25 cellular contexts compared by ENCODE assay signal in the genomic region with DNA sequence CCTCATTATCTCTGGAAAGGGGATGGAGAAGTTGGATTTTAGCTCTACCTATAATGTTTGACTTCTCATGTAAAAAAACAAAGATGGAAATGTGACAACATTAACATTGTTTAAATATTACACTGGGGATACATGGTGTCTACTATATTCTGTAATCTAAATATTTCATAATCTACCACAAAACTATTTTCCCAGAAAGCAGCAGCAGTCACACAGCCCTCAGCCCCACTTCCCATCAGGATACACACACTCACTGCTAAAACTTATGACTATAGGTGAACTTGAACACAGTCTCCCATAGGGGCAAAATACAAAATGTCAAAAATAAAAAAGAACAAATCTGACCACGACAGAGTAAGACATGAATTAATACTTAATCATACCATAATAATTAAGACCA.
DNase-seq lines count a peak whose midpoint lies in the region; ATAC-seq and TF ChIP-seq lines count a peak whose summit lies in the region.
"Had no signal": no experiment of that assay in that cellular context is flagged by ENCODE, and none has a peak within 500 bp of the region (broad histone marks: within the 10 kb centered on the region; RNA-seq: fewer than 3 reads in every experiment).

No MANE protein-coding gene starts in this region.

- dilution Hi-C loops in IMR-90 (cut with HindIII; ENCODE audit: low sequenced_read_pairs, unreplicated experiment), result no loop called here

- no peak overlapping the region for H2AK9ac ChIP-seq in IMR-90 (replicated peaks; ENCODE audit: low read depth, low read length, poor library complexity)

- no peaks in the 10 kb centered on the region for H3K9me3 ChIP-seq in CD4-positive, alpha-beta memory T cell (ENCODE audit: control insufficient read depth in 1 of 2, low read length in 2 of 2)
- H3K9me3 ChIP-seq in IMR-90 (ENCODE audit: control insufficient read depth, insufficient read depth, low read length), result no peaks in the 10 kb centered on the region
- H3K9me3 ChIP-seq in right lobe of liver, result no peaks in the 10 kb centered on the region
- H3K9me3 ChIP-seq: prostate gland, tibial nerve had no signal

- in situ Hi-C loops in IMR-90 (cut with MboI; ENCODE audit: low sequenced_read_pairs), result no loop called here

- TF ChIP-seq RAD21 in IMR-90 (IDR thresholded peaks at IDR 0.05; ENCODE audit: low read length), result no peak

- no peak overlapping the region for H2BK5ac ChIP-seq in IMR-90 (ENCODE audit: low read depth, low read length, poor library complexity, severe bottlenecking)

- H4K20me1 ChIP-seq in IMR-90 (ENCODE audit: insufficient read depth, low read length), result peaks cover 80% of the 10 kb centered on the region

- no peak for DNase-seq in CD4-positive, alpha-beta memory T cell
- DNase-seq in IMR-90 (peak; percentile 28), choroid plexus epithelial cell (ENCODE audit: low read depth) (peak; percentile 52), natural killer cell (no peak), right lobe of liver (no peak), NCI-H1930 (lab: John Stamatoyannopoulos, UW) (no peak)
- DNase-seq: activated CD4-positive, alpha-beta T cell treated with anti-CD3 and anti-CD28 coated beads for 1 hour; activated naive CD4-positive, alpha-beta T cell treated with anti-CD3 and anti-CD28 coated beads, Interleukin-2, amount 50 U/mL, for 16 hours; activated T-cell treated with anti-CD3 and anti-CD28 coated beads, Interleukin-2, amount 50 U/mL, for 4 hours; body of pancreas; DMS79; foreskin melanocyte; H7; hypothalamus; islet precursor cell; NCI-H2107; NCI-H526 treated with DMSO at 0.1 percent for 48 hours; stimulated activated CD4-positive, alpha-beta T cell treated with anti-CD3 and anti-CD28 coated beads, Interleukin-2, amount 100 ng/mL, for 24 hours; stimulated activated naive CD4-positive, alpha-beta T cell treated with Interleukin-2 at 50 U/mL for 16 hours had no signal

- peaks cover 39 to 81% (median 58%) of the 10 kb centered on the region in 4 donors for H3K4me1 Mint-ChIP-seq in CD4-positive, alpha-beta memory T cell
- peaks cover 55 to 56% of the 10 kb centered on the region in 2 donors for H3K4me1 Mint-ChIP-seq in natural killer cell

- peak overlapping the region in 1 of 8 donors; percentile 13 for H3K4me3 Mint-ChIP-seq in CD4-positive, alpha-beta memory T cell
- peak overlapping the region; percentile 5 for H3K4me3 Mint-ChIP-seq in natural killer cell
- H3K4me3 Mint-ChIP-seq: activated T-cell treated with anti-CD3 and anti-CD28 coated beads, Interleukin-2, amount 50 U/mL, for 4 hours; nephron had no signal

- H3K23ac ChIP-seq in IMR-90 (ENCODE audit: low read depth, low read length), result no peak overlapping the region

- CTCF ChIA-PET in CD4-positive, alpha-beta memory T cell (lab: Charles Lee; ENCODE audit: partially characterized antibody), result no interaction called here
- CTCF ChIA-PET in IMR-90 (lab: Yijun Ruan, JAX), result no interaction called here

- H3K9me1 ChIP-seq in IMR-90 (ENCODE audit: insufficient read depth, low read length), result no peaks in the 10 kb centered on the region

- H3K27me3 Mint-ChIP-seq in CD4-positive, alpha-beta memory T cell, result no peaks in the 10 kb centered on the region
- no peaks in the 10 kb centered on the region for H3K27me3 Mint-ChIP-seq in natural killer cell (ENCODE audit: low read depth in 2 of 2)

- H3K36me3 ChIP-seq in CD4-positive, alpha-beta memory T cell (ENCODE audit: insufficient read depth, low read length), result peaks cover 8% of the 10 kb centered on the region
- peaks cover 4% of the 10 kb centered on the region for H3K36me3 ChIP-seq in IMR-90 (ENCODE audit: control insufficient read depth, insufficient read depth, low read length)
- peaks cover 0 to 10% (median 0%) of the 10 kb centered on the region in 4 donors for H3K36me3 ChIP-seq in right lobe of liver
- H3K36me3 ChIP-seq: prostate gland had no signal

- H2AFZ ChIP-seq in IMR-90 (replicated peaks; ENCODE audit: low read length, poor library complexity), result no peak overlapping the region

- H2BK15ac ChIP-seq in IMR-90 (ENCODE audit: low read depth, low read length), result no peak overlapping the region

- H3K56ac ChIP-seq in IMR-90 (ENCODE audit: extremely low read depth, insufficient read depth, low read length), result no peak overlapping the region

- peaks cover 7 to 62% of the 10 kb centered on the region in 2 experiments; a peak in 3 of 4 replicates for H3K79me1 ChIP-seq in IMR-90 (ENCODE audit: low read depth in 1 of 2, low read length in 2 of 2)

- H4K8ac ChIP-seq in IMR-90 (ENCODE audit: low read depth in 2 of 2, low read length in 2 of 2), result no peak overlapping the region

- H3K36me3 Mint-ChIP-seq in CD4-positive, alpha-beta memory T cell, result peaks cover 0 to 19% of the 10 kb centered on the region in 2 donors
- no peaks in the 10 kb centered on the region for H3K36me3 Mint-ChIP-seq in natural killer cell

- TF ChIP-seq CTCF in IMR-90 (conservative IDR thresholded peaks at IDR 0.05; ENCODE audit: low read depth, low read length) (no peak), choroid plexus epithelial cell (conservative IDR thresholded peaks at IDR 0.05; ENCODE audit: low read depth, low read length) (no peak), natural killer cell (IDR thresholded peaks at IDR 0.05) (no peak), right lobe of liver (IDR thresholded peaks at IDR 0.05) (no peak)

- no peak overlapping the region for H3K27ac ChIP-seq in CD4-positive, alpha-beta memory T cell (ENCODE audit: low read depth, low read length)
- no peak overlapping the region for H3K27ac ChIP-seq in IMR-90 (ENCODE audit: insufficient read depth, low read length)
- no peak overlapping the region for H3K27ac ChIP-seq in right lobe of liver
- H3K27ac ChIP-seq: body of pancreas, prostate gland, tibial nerve had no signal

- no peak overlapping the region for H4K91ac ChIP-seq in IMR-90 (ENCODE audit: insufficient read depth, low read depth, low read length)

- BruUV-seq in IMR-90 (replicated peaks; lab: Mats Ljungman, UMichigan), result no TSS peak

- no peak overlapping the region for H3K14ac ChIP-seq in IMR-90 (replicated peaks; ENCODE audit: low read depth, low read length)

- no peak overlapping the region for H4K5ac ChIP-seq in IMR-90 (ENCODE audit: low read depth, low read length)

- TF ChIP-seq POLR2A in IMR-90 (IDR thresholded peaks at IDR 0.05; ENCODE audit: low read depth, low read length) (no peak), right lobe of liver (IDR thresholded peaks at IDR 0.05) (no peak)

- no peaks in the 10 kb centered on the region for H3K27me3 ChIP-seq in CD4-positive, alpha-beta memory T cell (ENCODE audit: insufficient read depth, low read length)
- H3K27me3 ChIP-seq in IMR-90 (ENCODE audit: control insufficient read depth, insufficient read depth, low read length) (no peaks in the 10 kb centered on the region), right lobe of liver (no peaks in the 10 kb centered on the region)
- H3K27me3 ChIP-seq: body of pancreas, tibial nerve had no signal

- H3K4me3 ChIP-seq in CD4-positive, alpha-beta memory T cell (ENCODE audit: low read length in 2 of 2), result no peak overlapping the region
- H3K4me3 ChIP-seq in IMR-90 (ENCODE audit: insufficient read depth, low read depth, low read length), result no peak overlapping the region
- no peak overlapping the region for H3K4me3 ChIP-seq in choroid plexus epithelial cell (ENCODE audit: low read depth, low read length)
- H3K4me3 ChIP-seq in right lobe of liver, result no peak overlapping the region
- H3K4me3 ChIP-seq: body of pancreas, prostate gland, tibial nerve had no signal

- no peak overlapping the region for H3K4me2 ChIP-seq in IMR-90 (ENCODE audit: low read depth, low read length)

- H3K4ac ChIP-seq in IMR-90 (ENCODE audit: low read depth, low read length), result no peak overlapping the region

- no peak overlapping the region for H2BK20ac ChIP-seq in IMR-90 (ENCODE audit: low read depth, low read length)

- no peak overlapping the region for H3K9ac ChIP-seq in IMR-90 (ENCODE audit: low read depth, low read length)

- no peak overlapping the region for H2AK5ac ChIP-seq in IMR-90 (ENCODE audit: low read depth, low read length)

- peak overlapping the region in 5 of 7 donors; percentile 1 to 74 (median 9) for H3K27ac Mint-ChIP-seq in CD4-positive, alpha-beta memory T cell
- peak overlapping the region; percentile 47 to 72 for H3K27ac Mint-ChIP-seq in natural killer cell
- H3K27ac Mint-ChIP-seq: nephron had no signal

- H3K4me1 ChIP-seq in CD4-positive, alpha-beta memory T cell (ENCODE audit: insufficient read depth, low read length), result peaks cover 54% of the 10 kb centered on the region
- H3K4me1 ChIP-seq in IMR-90 (ENCODE audit: control insufficient read depth, insufficient read depth, low read length) (peaks cover 3% of the 10 kb centered on the region), right lobe of liver (peaks cover 0 to 39% (median 14%) of the 10 kb centered on the region in 4 donors)
- H3K4me1 ChIP-seq: prostate gland had no signal

- H3K9me3 Mint-ChIP-seq in CD4-positive, alpha-beta memory T cell, result no peaks in the 10 kb centered on the region
- H3K9me3 Mint-ChIP-seq in natural killer cell, result no peaks in the 10 kb centered on the region
- H3K9me3 Mint-ChIP-seq: activated T-cell treated with anti-CD3 and anti-CD28 coated beads, Interleukin-2, amount 50 U/mL, for 4 hours; nephron had no signal

- H2BK120ac ChIP-seq in IMR-90 (ENCODE audit: low read depth, low read length), result no peak overlapping the region

- peak; percentile 21; the same call in 1 of the 2 replicates for ATAC-seq in IMR-90 (ENCODE audit: low read depth)
- no peak for ATAC-seq in natural killer cell
- no peak for ATAC-seq in GM21423 (IDR thresholded peaks at IDR 0.05; ENCODE audit: unreplicated experiment)
- ATAC-seq in right lobe of liver, result no peak
- no peak for ATAC-seq in GM21576 (IDR thresholded peaks at IDR 0.05; ENCODE audit: unreplicated experiment)
- ATAC-seq: activated T-cell treated with anti-CD3 and anti-CD28 coated beads, Interleukin-2, amount 50 U/mL, for 4 hours; body of pancreas; Right ventricle myocardium inferior had no signal

- POLR2A ChIA-PET in CD4-positive, alpha-beta memory T cell (lab: Charles Lee; ENCODE audit: partially characterized antibody), result no interaction called here
- POLR2A ChIA-PET in IMR-90 (lab: Charles Lee; ENCODE audit: unreplicated experiment), result no interaction called here

- intact Hi-C loops in CD4-positive, alpha-beta memory T cell (cut with micrococcal nuclease), result no loop called here
- intact Hi-C loops in IMR-90 (cut with micrococcal nuclease), result loop anchor here (10.0 kb wide), 1 partner anchor 53 kb away; no protein-coding TSS in a partner anchor
- intact Hi-C loops in natural killer cell (cut with micrococcal nuclease), result no loop called here
- intact Hi-C loops in right lobe of liver (cut with DNase I), result no loop called here

- WGBS in IMR-90 (ENCODE audit: extremely low coverage in 2 of 2, insufficient read length in 1 of 2), 2 experiments, result no CpG with 5 or more reads among the region's 1 CpG
- 67% methylated on average over 1 of the region's 1 CpG for WGBS in right lobe of liver (ENCODE audit: insufficient coverage, low coverage, low lambda C conversion rate, missing lambda C conversion rate)

- no peak overlapping the region for H3K18ac ChIP-seq in IMR-90 (ENCODE audit: low read depth, low read length)

TF ChIP-seq in IMR-90, 13 proteins besides CTCF, POLR2A, EP300 and RAD21 (continues in another document):
- TF ChIP-seq CHD1 (IDR thresholded peaks at IDR 0.05; ENCODE audit: low read depth, low read length) (no peak), SMC3 (IDR thresholded peaks at IDR 0.05; ENCODE audit: low read depth, low read length) (no peak)

Comparison
In these comparisons a context has a peak if more than half of its experiments do, and no peak if none do; other contexts are left out.
1. DNase-seq: peak in IMR-90 (single experiment) and choroid plexus epithelial cell (single experiment); none in CD4-positive, alpha-beta memory T cell (0 of 5), natural killer cell (single experiment), right lobe of liver (0 of 3) and NCI-H1930 (0 of 2).